Comparison of ENCODE assay signal across 14 cellular contexts in the genomic region with DNA sequence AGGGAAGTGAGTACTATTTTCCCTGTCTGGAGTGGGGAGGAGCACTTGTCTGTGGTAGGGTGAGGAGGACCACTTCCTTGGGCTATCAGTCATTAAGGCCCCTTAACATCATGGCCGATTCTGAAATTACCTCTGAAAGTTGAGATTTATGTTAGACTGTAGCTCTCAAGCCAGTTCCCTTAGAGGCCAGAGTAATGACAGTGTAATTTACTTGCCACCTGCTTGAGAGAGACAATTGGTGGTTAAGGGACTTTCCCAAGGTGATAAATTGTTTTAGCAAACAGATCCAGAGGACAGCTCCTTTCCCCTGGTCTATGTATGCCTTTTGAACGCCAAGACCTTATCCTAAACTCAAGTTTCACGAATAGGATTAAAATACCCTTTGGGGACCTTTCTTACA. TPM values are rescaled to one million over a fixed set of nuclear protein-coding genes. Genes with fewer than 3 reads are reported as not detected.
DNase-seq lines count a peak whose midpoint lies in the region; ATAC-seq and TF ChIP-seq lines count a peak whose summit lies in the region.
"Had no signal": no experiment of that assay in that cellular context is flagged by ENCODE, and none has a peak within 500 bp of the region (broad histone marks: within the 10 kb centered on the region; RNA-seq: fewer than 3 reads in every experiment).

No MANE protein-coding gene starts in this region.

- H2AFZ ChIP-seq in mesenchymal stem cell (ENCODE audit: low read depth, low read length) = no peak overlapping the region

- H3K9me3 ChIP-seq in mesenchymal stem cell (ENCODE audit: control insufficient read depth, low read length) = no peaks in the 10 kb centered on the region

- H3K9ac ChIP-seq in mesenchymal stem cell (ENCODE audit: low read length) = no peak overlapping the region

- H3K4me1 ChIP-seq in mesenchymal stem cell (ENCODE audit: control insufficient read depth, insufficient read depth, low read depth, low read length) = no peaks in the 10 kb centered on the region

- peak; percentile 50 for ATAC-seq in GM18498 (IDR thresholded peaks at IDR 0.05; ENCODE audit: unreplicated experiment)
- ATAC-seq in GM19463 (IDR thresholded peaks at IDR 0.05; ENCODE audit: unreplicated experiment) = peak; percentile 50
- ATAC-seq in HG03457 (IDR thresholded peaks at IDR 0.05; ENCODE audit: unreplicated experiment) = peak; percentile 55
- ATAC-seq: stimulated activated effector memory CD8-positive, alpha-beta T cell treated with anti-CD3 and anti-CD28 coated beads, Interleukin-12 subunit alpha, Interleukin-12 subunit beta, amount 100 ng/mL, for 72 hours had no signal

- no peak overlapping the region for H2BK15ac ChIP-seq in mesenchymal stem cell (ENCODE audit: low read depth, poor library complexity, severe bottlenecking)

- no peaks in the 10 kb centered on the region for H3K27me3 ChIP-seq in mesenchymal stem cell (ENCODE audit: control insufficient read depth in 1 of 2, insufficient read depth in 1 of 2, low read length in 2 of 2)
- H3K27me3 ChIP-seq: dorsolateral prefrontal cortex had no signal

- peaks cover 3% of the 10 kb centered on the region for H3K27me3 Mint-ChIP-seq in glutamatergic neuron (ENCODE audit: unreplicated experiment)

- H2AK5ac ChIP-seq in mesenchymal stem cell (ENCODE audit: low read length, severe bottlenecking) = no peak overlapping the region

- in situ Hi-C loops in G401 (cut with HindIII; ENCODE audit: low sequenced_read_pairs) = no loop called here

- H4K8ac ChIP-seq in mesenchymal stem cell (ENCODE audit: low read length) = no peak overlapping the region

- H3K4me1 Mint-ChIP-seq in glutamatergic neuron (ENCODE audit: low read depth, unreplicated experiment) = peaks cover 72% of the 10 kb centered on the region

- H2BK12ac ChIP-seq in mesenchymal stem cell (ENCODE audit: low read length in 2 of 2) = no peak overlapping the region

- no peak overlapping the region for H2BK120ac ChIP-seq in mesenchymal stem cell (ENCODE audit: low read depth, low read length)

- DNase-seq in glutamatergic neuron (no peak), mesenchymal stem cell (no peak), LoVo (ENCODE audit: low spot score) (no peak), G401 (ENCODE audit: low spot score) (no peak)
- DNase-seq in activated effector memory CD4-positive, alpha-beta T cell treated with anti-CD3 and anti-CD28 coated beads, Interleukin-2, amount 50 U/mL, for 16 hours = no peak
- DNase-seq: amniotic stem cell, DMS79, dorsolateral prefrontal cortex, KBM-7, NCI-H2029 treated with DMSO at 0.1 percent for 48 hours had no signal

- no peaks in the 10 kb centered on the region for H3K36me3 ChIP-seq in mesenchymal stem cell (ENCODE audit: control insufficient read depth in 1 of 2, insufficient read depth in 2 of 2, low read depth in 1 of 2, low read length in 2 of 2)

- 73% methylated on average over 3 of the region's 3 CpGs for WGBS in mesenchymal stem cell

- peak overlapping the region; percentile 52 for H3K27ac Mint-ChIP-seq in glutamatergic neuron (ENCODE audit: unreplicated experiment)
- H3K27ac Mint-ChIP-seq: stimulated activated effector memory CD8-positive, alpha-beta T cell treated with anti-CD3 and anti-CD28 coated beads, Interleukin-12 subunit alpha, Interleukin-12 subunit beta, amount 100 ng/mL, for 72 hours had no signal

- H3K4me2 ChIP-seq in mesenchymal stem cell (ENCODE audit: low read length, poor library complexity, severe bottlenecking) = no peak overlapping the region

- no peak overlapping the region for H3K4ac ChIP-seq in mesenchymal stem cell (ENCODE audit: low read depth in 1 of 2, low read length in 2 of 2)

- H3K23ac ChIP-seq in mesenchymal stem cell (ENCODE audit: low read length in 2 of 2) = no peak overlapping the region

- H3K27ac ChIP-seq in mesenchymal stem cell (ENCODE audit: low read length, poor library complexity, severe bottlenecking) = no peak overlapping the region

- no peak overlapping the region for H4K91ac ChIP-seq in mesenchymal stem cell (ENCODE audit: low read length)

- no peak overlapping the region for H3K18ac ChIP-seq in mesenchymal stem cell (ENCODE audit: low read depth in 1 of 2, low read length in 2 of 2)

- H3K14ac ChIP-seq in mesenchymal stem cell (ENCODE audit: low read length in 2 of 2) = peak overlapping the region in 1 of 2 experiments; percentile 20

- no peak overlapping the region for H3K4me3 Mint-ChIP-seq in glutamatergic neuron (ENCODE audit: unreplicated experiment)
- H3K4me3 Mint-ChIP-seq: stimulated activated effector memory CD8-positive, alpha-beta T cell treated with anti-CD3 and anti-CD28 coated beads, Interleukin-12 subunit alpha, Interleukin-12 subunit beta, amount 100 ng/mL, for 72 hours had no signal

- H3K79me1 ChIP-seq in mesenchymal stem cell (replicated peaks; ENCODE audit: low read length, poor library complexity, severe bottlenecking) = peaks cover 7% of the 10 kb centered on the region

- H3K9me3 Mint-ChIP-seq in glutamatergic neuron (ENCODE audit: unreplicated experiment) = peaks cover 12% of the 10 kb centered on the region
- H3K9me3 Mint-ChIP-seq: stimulated activated effector memory CD8-positive, alpha-beta T cell treated with anti-CD3 and anti-CD28 coated beads, Interleukin-12 subunit alpha, Interleukin-12 subunit beta, amount 100 ng/mL, for 72 hours had no signal

- H3K36me3 Mint-ChIP-seq in glutamatergic neuron (ENCODE audit: unreplicated experiment) = no peaks in the 10 kb centered on the region
- H3K36me3 Mint-ChIP-seq: stimulated activated effector memory CD8-positive, alpha-beta T cell treated with anti-CD3 and anti-CD28 coated beads, Interleukin-12 subunit alpha, Interleukin-12 subunit beta, amount 100 ng/mL, for 72 hours had no signal

- no peak overlapping the region for H3K4me3 ChIP-seq in mesenchymal stem cell (ENCODE audit: insufficient read depth in 1 of 2, low read depth in 1 of 2, low read length in 2 of 2)

- no peak overlapping the region for H2BK5ac ChIP-seq in mesenchymal stem cell (ENCODE audit: low read depth, low read length, poor library complexity, severe bottlenecking)

- TF ChIP-seq CTCF in glutamatergic neuron (IDR thresholded peaks at IDR 0.05; ENCODE audit: partially characterized antibody, unreplicated experiment) = no peak

RNA-seq across cellular contexts. Expression of gene NEDD4L, which starts 56.1 kb away (rescaled TPM):
- total RNA-seq in glutamatergic neuron (ENCODE audit: unreplicated experiment) = 209 TPM
- polyA plus RNA-seq in mesenchymal stem cell (2013, experiment 1 of 2) = 9.4 TPM
- 12.5 TPM for polyA plus RNA-seq in mesenchymal stem cell (2013, experiment 2 of 2)
- total RNA-seq in G401 (2014; rRNA removed; shearing (Covaris generic)) = 0.37 TPM in 1 of 2 replicates, not detected in the other

Comparison
In these comparisons a context has a peak if more than half of its experiments do, and no peak if none do; other contexts are left out.
1. RNA of gene NEDD4L, which starts 56.1 kb away (total RNA-seq): 209 TPM in glutamatergic neuron (single experiment); 0.37 TPM in G401; every median in the first group is over 100 times any median in the second.
2. Peak in every context shown above with its lines, with median percentiles within 50 percentile points of each other: ATAC-seq.